Comparison of ENCODE assay signal across 1 cellular context in genomic region chr16:58685084-58685449, GRCh38.
TF ChIP-seq lines count a peak whose summit lies in the region.

No MANE protein-coding gene starts in this region.

TF ChIP-seq in HepG2, 621 proteins besides CTCF, POLR2A, EP300 and RAD21 (continued from another document and continues in another):
- TF ChIP-seq, protein P1, sequence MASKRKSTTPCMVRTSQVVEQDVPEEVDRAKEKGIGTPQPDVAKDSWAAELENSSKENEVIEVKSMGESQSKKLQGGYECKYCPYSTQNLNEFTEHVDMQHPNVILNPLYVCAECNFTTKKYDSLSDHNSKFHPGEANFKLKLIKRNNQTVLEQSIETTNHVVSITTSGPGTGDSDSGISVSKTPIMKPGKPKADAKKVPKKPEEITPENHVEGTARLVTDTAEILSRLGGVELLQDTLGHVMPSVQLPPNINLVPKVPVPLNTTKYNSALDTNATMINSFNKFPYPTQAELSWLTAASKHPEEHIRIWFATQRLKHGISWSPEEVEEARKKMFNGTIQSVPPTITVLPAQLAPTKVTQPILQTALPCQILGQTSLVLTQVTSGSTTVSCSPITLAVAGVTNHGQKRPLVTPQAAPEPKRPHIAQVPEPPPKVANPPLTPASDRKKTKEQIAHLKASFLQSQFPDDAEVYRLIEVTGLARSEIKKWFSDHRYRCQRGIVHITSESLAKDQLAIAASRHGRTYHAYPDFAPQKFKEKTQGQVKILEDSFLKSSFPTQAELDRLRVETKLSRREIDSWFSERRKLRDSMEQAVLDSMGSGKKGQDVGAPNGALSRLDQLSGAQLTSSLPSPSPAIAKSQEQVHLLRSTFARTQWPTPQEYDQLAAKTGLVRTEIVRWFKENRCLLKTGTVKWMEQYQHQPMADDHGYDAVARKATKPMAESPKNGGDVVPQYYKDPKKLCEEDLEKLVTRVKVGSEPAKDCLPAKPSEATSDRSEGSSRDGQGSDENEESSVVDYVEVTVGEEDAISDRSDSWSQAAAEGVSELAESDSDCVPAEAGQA (IDR thresholded peaks at IDR 0.05; ENCODE audit: low read depth) = no peak
- TF ChIP-seq, protein P1 (CRISPR knock-in tag; IDR thresholded peaks at IDR 0.05; ENCODE audit: borderline replicate concordance) = no peak
- TF ChIP-seq CBX5 (CRISPR knock-in tag; IDR thresholded peaks at IDR 0.05; ENCODE audit: borderline replicate concordance) = no peak
- TF ChIP-seq SALL2 (CRISPR knock-in tag; IDR thresholded peaks at IDR 0.05) = no peak
- TF ChIP-seq ZNF777 (CRISPR knock-in tag; IDR thresholded peaks at IDR 0.05) = 0 out of 2 replicates have a peak, but pooled peaks have one; percentile 6
- TF ChIP-seq MYC (CRISPR knock-in tag; IDR thresholded peaks at IDR 0.05; ENCODE audit: borderline replicate concordance) = no peak
- TF ChIP-seq ZFP41 (CRISPR knock-in tag; IDR thresholded peaks at IDR 0.05; ENCODE audit: borderline replicate concordance) = no peak
- TF ChIP-seq POGZ (CRISPR knock-in tag; IDR thresholded peaks at IDR 0.05) = no peak
- peak; percentile 5 for TF ChIP-seq ASH2L (IDR thresholded peaks at IDR 0.05; ENCODE audit: insufficient read length, low read depth, low read length)
- TF ChIP-seq AGO1 (IDR thresholded peaks at IDR 0.05; ENCODE audit: low read depth, low read length, poor library complexity, severe bottlenecking) = no peak
- no peak for TF ChIP-seq ZNF720 (CRISPR knock-in tag; IDR thresholded peaks at IDR 0.05)
- TF ChIP-seq ZNF317 (CRISPR knock-in tag; IDR thresholded peaks at IDR 0.05) = no peak
- TF ChIP-seq, protein P2, sequence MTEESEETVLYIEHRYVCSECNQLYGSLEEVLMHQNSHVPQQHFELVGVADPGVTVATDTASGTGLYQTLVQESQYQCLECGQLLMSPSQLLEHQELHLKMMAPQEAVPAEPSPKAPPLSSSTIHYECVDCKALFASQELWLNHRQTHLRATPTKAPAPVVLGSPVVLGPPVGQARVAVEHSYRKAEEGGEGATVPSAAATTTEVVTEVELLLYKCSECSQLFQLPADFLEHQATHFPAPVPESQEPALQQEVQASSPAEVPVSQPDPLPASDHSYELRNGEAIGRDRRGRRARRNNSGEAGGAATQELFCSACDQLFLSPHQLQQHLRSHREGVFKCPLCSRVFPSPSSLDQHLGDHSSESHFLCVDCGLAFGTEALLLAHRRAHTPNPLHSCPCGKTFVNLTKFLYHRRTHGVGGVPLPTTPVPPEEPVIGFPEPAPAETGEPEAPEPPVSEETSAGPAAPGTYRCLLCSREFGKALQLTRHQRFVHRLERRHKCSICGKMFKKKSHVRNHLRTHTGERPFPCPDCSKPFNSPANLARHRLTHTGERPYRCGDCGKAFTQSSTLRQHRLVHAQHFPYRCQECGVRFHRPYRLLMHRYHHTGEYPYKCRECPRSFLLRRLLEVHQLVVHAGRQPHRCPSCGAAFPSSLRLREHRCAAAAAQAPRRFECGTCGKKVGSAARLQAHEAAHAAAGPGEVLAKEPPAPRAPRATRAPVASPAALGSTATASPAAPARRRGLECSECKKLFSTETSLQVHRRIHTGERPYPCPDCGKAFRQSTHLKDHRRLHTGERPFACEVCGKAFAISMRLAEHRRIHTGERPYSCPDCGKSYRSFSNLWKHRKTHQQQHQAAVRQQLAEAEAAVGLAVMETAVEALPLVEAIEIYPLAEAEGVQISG (CRISPR knock-in tag; IDR thresholded peaks at IDR 0.05) = no peak
- no peak for TF ChIP-seq RELA (CRISPR knock-in tag; IDR thresholded peaks at IDR 0.05)
- TF ChIP-seq TMF1 (CRISPR knock-in tag; IDR thresholded peaks at IDR 0.05; ENCODE audit: low read depth) = 0 out of 2 replicates have a peak, but pooled peaks have one; percentile 66
- TF ChIP-seq, protein P3, sequence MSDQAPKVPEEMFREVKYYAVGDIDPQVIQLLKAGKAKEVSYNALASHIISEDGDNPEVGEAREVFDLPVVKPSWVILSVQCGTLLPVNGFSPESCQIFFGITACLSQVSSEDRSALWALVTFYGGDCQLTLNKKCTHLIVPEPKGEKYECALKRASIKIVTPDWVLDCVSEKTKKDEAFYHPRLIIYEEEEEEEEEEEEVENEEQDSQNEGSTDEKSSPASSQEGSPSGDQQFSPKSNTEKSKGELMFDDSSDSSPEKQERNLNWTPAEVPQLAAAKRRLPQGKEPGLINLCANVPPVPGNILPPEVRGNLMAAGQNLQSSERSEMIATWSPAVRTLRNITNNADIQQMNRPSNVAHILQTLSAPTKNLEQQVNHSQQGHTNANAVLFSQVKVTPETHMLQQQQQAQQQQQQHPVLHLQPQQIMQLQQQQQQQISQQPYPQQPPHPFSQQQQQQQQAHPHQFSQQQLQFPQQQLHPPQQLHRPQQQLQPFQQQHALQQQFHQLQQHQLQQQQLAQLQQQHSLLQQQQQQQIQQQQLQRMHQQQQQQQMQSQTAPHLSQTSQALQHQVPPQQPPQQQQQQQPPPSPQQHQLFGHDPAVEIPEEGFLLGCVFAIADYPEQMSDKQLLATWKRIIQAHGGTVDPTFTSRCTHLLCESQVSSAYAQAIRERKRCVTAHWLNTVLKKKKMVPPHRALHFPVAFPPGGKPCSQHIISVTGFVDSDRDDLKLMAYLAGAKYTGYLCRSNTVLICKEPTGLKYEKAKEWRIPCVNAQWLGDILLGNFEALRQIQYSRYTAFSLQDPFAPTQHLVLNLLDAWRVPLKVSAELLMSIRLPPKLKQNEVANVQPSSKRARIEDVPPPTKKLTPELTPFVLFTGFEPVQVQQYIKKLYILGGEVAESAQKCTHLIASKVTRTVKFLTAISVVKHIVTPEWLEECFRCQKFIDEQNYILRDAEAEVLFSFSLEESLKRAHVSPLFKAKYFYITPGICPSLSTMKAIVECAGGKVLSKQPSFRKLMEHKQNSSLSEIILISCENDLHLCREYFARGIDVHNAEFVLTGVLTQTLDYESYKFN (CRISPR knock-in tag; conservative IDR thresholded peaks at IDR 0.05) = peak; percentile 23; the same call in 1 of the 2 replicates
- TF ChIP-seq ZNF646 (CRISPR knock-in tag; IDR thresholded peaks at IDR 0.05) = no peak
- TF ChIP-seq ZNF292 (CRISPR knock-in tag; IDR thresholded peaks at IDR 0.05; ENCODE audit: borderline replicate concordance, low read depth) = no peak
- TF ChIP-seq SMAD1 (CRISPR knock-in tag; IDR thresholded peaks at IDR 0.05; ENCODE audit: borderline replicate concordance, low read depth) = no peak
- TF ChIP-seq PTBP1 (IDR thresholded peaks at IDR 0.05; ENCODE audit: low read depth, low read length, poor library complexity, severe bottlenecking) = no peak
- peak; percentile 12; the same call in 1 of the 2 replicates for TF ChIP-seq ZNF792 (CRISPR knock-in tag; IDR thresholded peaks at IDR 0.05)
- TF ChIP-seq, protein P4, sequence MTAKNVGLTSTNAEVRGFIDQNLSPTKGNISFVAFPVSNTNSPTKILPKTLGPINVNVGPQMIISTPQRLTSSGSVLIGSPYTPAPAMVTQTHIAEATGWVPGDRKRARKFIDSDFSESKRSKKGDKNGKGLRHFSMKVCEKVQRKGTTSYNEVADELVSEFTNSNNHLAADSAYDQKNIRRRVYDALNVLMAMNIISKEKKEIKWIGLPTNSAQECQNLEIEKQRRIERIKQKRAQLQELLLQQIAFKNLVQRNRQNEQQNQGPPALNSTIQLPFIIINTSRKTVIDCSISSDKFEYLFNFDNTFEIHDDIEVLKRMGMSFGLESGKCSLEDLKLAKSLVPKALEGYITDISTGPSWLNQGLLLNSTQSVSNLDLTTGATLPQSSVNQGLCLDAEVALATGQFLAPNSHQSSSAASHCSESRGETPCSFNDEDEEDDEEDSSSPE (CRISPR knock-in tag; IDR thresholded peaks at IDR 0.05) = no peak
- no peak for TF ChIP-seq RORA (CRISPR knock-in tag; IDR thresholded peaks at IDR 0.05)
- no peak for TF ChIP-seq EEA1 (CRISPR knock-in tag; IDR thresholded peaks at IDR 0.05; ENCODE audit: borderline replicate concordance)
- TF ChIP-seq PRDM10 (CRISPR knock-in tag; IDR thresholded peaks at IDR 0.05; ENCODE audit: low read depth) = 0 out of 2 replicates have a peak, but pooled peaks have one; percentile 2
- TF ChIP-seq, protein P5, sequence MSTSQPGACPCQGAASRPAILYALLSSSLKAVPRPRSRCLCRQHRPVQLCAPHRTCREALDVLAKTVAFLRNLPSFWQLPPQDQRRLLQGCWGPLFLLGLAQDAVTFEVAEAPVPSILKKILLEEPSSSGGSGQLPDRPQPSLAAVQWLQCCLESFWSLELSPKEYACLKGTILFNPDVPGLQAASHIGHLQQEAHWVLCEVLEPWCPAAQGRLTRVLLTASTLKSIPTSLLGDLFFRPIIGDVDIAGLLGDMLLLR (CRISPR knock-in tag; IDR thresholded peaks at IDR 0.05) = no peak
- TF ChIP-seq, protein P6, sequence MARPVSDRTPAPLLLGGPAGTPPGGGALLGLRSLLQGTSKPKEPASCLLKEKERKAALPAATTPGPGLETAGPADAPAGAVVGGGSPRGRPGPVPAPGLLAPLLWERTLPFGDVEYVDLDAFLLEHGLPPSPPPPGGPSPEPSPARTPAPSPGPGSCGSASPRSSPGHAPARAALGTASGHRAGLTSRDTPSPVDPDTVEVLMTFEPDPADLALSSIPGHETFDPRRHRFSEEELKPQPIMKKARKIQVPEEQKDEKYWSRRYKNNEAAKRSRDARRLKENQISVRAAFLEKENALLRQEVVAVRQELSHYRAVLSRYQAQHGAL (CRISPR knock-in tag; IDR thresholded peaks at IDR 0.05; ENCODE audit: not compliant biosample characterization) = no peak
